In genomic region chr1:172325562-172325961, GRCh38 we compare ENCODE assay signal across 17 cellular contexts.
DNase-seq lines count a peak whose midpoint lies in the region; ATAC-seq and TF ChIP-seq lines count a peak whose summit lies in the region.
"Had no signal": no experiment of that assay in that cellular context is flagged by ENCODE, and none has a peak within 500 bp of the region (broad histone marks: within the 10 kb centered on the region; RNA-seq: fewer than 3 reads in every experiment).

No MANE protein-coding gene starts in this region.

- no peak for TF ChIP-seq CTCF in choroid plexus epithelial cell (conservative IDR thresholded peaks at IDR 0.05; ENCODE audit: low read depth, low read length)

- peak; percentile 61 for DNase-seq in EH (ENCODE audit: low read depth)
- DNase-seq in NCI-H69 (lab: John Stamatoyannopoulos, UW), result peak; percentile 72
- peak; percentile 46 for DNase-seq in choroid plexus epithelial cell (ENCODE audit: low read depth)
- DNase-seq in kidney tubule cell (ENCODE audit: low spot score), result peak; percentile 72
- no peak for DNase-seq in anterior cingulate cortex (lab: John Stamatoyannopoulos, UW)
- DNase-seq in activated CD4-positive, alpha-beta T cell treated with anti-CD3 and anti-CD28 coated beads for 4 hours, result no peak
- DNase-seq in NCI-H2029 (lab: John Stamatoyannopoulos, UW), result no peak
- DNase-seq: activated CD4-positive, alpha-beta memory T cell treated with anti-CD3 and anti-CD28 coated beads, Interleukin-2, amount 10 ng/mL, durations not matched to agents 7 days and 5 days; H9; naive thymus-derived CD4-positive, alpha-beta T cell; NCI-H1105 treated with DMSO at 0.1 percent for 48 hours; NCI-H446; retina; stimulated activated CD4-positive, alpha-beta T cell treated with anti-CD3 and anti-CD28 coated beads, Interleukin-4, amount 100 ng/mL, for 24 hours; stimulated activated naive B cell treated with anti-CD40 and anti-IgM and Interleukin-4, amounts not matched to agents 10 μg/mL and 1 μg/mL and 100 μg/mL, for 72 hours; T-helper 2 cell had no signal

- no peak for ATAC-seq in GM19397 (IDR thresholded peaks at IDR 0.05; ENCODE audit: unreplicated experiment)
- ATAC-seq: naive thymus-derived CD4-positive, alpha-beta T cell; stimulated activated naive B cell treated with anti-CD40 and anti-IgM and Interleukin-4, amounts not matched to agents 10 μg/mL and 1 μg/mL and 100 μg/mL, for 72 hours had no signal

- no peak overlapping the region for H3K4me3 ChIP-seq in choroid plexus epithelial cell (ENCODE audit: low read depth, low read length)

Comparison
In these comparisons a context has a peak if more than half of its experiments do, and no peak if none do; other contexts are left out.
1. DNase-seq: peak in EH (single experiment), NCI-H69 (single experiment), choroid plexus epithelial cell (single experiment) and kidney tubule cell (single experiment); none in anterior cingulate cortex (0 of 58), activated CD4-positive, alpha-beta T cell treated with anti-CD3 and anti-CD28 coated beads for 4 hours (0 of 2) and NCI-H2029 (single experiment).